In the genomic region with DNA sequence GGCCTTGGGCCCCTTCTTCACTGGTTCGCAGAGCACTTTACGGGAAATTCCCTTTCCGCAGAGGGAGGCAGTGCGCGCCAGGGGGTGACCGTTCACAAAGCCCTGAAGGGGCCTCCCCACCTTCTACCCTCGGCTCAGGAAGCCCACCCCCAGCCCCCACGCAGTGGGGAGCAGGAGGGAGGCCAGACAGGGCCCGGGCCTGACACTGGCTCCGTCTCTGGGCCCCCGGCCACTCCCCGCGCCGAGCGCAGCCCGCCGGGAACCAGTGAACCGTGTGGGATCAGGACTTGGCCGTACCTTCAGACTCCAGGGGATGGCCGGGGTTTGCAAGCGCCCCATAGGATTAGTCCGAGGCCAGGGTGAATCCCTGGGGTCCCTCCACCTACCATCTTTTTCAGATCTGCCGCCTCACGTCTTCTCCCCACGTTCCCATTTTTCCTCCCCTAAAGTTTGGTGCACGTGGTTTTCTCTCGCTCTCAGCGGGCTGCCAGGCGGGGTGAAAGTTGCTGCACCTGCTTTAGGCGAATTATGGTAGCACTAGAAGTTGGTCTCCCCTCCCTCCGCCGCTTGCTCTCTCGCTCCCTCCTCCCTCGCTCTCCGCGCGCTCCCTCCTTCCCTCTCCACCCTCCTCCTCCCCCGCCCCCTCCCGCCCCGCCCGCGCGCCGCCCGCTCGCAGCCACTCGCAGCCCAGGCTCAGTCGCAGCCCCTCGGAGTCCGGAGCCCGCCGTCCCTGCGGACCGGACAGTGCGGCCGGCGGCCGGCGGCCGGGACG, we compare ENCODE assay signal across 1 cellular context.
TF ChIP-seq lines count a peak whose summit lies in the region.

A gene with protein sequence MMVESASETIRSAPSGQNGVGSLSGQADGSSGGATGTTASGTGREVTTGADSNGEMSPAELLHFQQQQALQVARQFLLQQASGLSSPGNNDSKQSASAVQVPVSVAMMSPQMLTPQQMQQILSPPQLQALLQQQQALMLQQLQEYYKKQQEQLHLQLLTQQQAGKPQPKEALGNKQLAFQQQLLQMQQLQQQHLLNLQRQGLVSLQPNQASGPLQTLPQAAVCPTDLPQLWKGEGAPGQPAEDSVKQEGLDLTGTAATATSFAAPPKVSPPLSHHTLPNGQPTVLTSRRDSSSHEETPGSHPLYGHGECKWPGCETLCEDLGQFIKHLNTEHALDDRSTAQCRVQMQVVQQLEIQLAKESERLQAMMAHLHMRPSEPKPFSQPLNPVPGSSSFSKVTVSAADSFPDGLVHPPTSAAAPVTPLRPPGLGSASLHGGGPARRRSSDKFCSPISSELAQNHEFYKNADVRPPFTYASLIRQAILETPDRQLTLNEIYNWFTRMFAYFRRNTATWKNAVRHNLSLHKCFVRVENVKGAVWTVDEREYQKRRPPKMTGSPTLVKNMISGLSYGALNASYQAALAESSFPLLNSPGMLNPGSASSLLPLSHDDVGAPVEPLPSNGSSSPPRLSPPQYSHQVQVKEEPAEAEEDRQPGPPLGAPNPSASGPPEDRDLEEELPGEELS (plus strand): TSS at position 679 of the 772 bp plus-strand sequence. CDS start 19,380 bp downstream, outside the sequence.

TF ChIP-seq in HepG2, 621 proteins besides CTCF, POLR2A, EP300 and RAD21 (continued from another document and continues in another):
- TF ChIP-seq, protein P1, sequence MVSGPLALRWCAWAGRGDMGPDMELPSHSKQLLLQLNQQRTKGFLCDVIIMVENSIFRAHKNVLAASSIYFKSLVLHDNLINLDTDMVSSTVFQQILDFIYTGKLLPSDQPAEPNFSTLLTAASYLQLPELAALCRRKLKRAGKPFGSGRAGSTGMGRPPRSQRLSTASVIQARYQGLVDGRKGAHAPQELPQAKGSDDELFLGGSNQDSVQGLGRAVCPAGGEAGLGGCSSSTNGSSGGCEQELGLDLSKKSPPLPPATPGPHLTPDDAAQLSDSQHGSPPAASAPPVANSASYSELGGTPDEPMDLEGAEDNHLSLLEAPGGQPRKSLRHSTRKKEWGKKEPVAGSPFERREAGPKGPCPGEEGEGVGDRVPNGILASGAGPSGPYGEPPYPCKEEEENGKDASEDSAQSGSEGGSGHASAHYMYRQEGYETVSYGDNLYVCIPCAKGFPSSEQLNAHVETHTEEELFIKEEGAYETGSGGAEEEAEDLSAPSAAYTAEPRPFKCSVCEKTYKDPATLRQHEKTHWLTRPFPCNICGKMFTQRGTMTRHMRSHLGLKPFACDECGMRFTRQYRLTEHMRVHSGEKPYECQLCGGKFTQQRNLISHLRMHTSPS (CRISPR knock-in tag; IDR thresholded peaks at IDR 0.05; ENCODE audit: low read depth): peak; percentile 67; the same call in 1 of the 2 replicates
- TF ChIP-seq, protein P2, sequence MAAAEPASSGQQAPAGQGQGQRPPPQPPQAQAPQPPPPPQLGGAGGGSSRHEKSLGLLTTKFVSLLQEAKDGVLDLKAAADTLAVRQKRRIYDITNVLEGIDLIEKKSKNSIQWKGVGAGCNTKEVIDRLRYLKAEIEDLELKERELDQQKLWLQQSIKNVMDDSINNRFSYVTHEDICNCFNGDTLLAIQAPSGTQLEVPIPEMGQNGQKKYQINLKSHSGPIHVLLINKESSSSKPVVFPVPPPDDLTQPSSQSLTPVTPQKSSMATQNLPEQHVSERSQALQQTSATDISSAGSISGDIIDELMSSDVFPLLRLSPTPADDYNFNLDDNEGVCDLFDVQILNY (CRISPR knock-in tag; conservative IDR thresholded peaks at IDR 0.05): no peak
- TF ChIP-seq DPF2 (CRISPR knock-in tag; IDR thresholded peaks at IDR 0.05; ENCODE audit: borderline replicate concordance, low read depth): 0 out of 2 replicates have a peak, but pooled peaks have one; percentile 27
- TF ChIP-seq TBX3 (IDR thresholded peaks at IDR 0.05; ENCODE audit: borderline replicate concordance): no peak
- TF ChIP-seq ZNF703 (CRISPR knock-in tag; IDR thresholded peaks at IDR 0.05; ENCODE audit: borderline replicate concordance): 0 out of 2 replicates have a peak, but pooled peaks have one; percentile 23
- TF ChIP-seq MEIS2 (CRISPR knock-in tag; IDR thresholded peaks at IDR 0.05): no peak
- TF ChIP-seq ZNF264 (CRISPR knock-in tag; IDR thresholded peaks at IDR 0.05): 0 out of 2 replicates have a peak, but pooled peaks have one; percentile 21
- TF ChIP-seq, protein P3, sequence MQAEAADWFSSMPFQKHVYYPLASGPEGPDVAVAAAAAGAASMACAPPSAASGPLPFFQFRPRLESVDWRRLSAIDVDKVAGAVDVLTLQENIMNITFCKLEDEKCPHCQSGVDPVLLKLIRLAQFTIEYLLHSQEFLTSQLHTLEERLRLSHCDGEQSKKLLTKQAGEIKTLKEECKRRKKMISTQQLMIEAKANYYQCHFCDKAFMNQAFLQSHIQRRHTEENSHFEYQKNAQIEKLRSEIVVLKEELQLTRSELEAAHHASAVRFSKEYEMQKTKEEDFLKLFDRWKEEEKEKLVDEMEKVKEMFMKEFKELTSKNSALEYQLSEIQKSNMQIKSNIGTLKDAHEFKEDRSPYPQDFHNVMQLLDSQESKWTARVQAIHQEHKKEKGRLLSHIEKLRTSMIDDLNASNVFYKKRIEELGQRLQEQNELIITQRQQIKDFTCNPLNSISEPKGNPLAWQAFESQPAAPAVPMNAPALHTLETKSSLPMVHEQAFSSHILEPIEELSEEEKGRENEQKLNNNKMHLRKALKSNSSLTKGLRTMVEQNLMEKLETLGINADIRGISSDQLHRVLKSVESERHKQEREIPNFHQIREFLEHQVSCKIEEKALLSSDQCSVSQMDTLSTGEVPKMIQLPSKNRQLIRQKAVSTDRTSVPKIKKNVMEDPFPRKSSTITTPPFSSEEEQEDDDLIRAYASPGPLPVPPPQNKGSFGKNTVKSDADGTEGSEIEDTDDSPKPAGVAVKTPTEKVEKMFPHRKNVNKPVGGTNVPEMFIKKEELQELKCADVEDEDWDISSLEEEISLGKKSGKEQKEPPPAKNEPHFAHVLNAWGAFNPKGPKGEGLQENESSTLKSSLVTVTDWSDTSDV (CRISPR knock-in tag; IDR thresholded peaks at IDR 0.05): no peak
- peak; percentile 14; the same call in 1 of the 2 replicates for TF ChIP-seq FOSL2 (CRISPR knock-in tag; IDR thresholded peaks at IDR 0.05)
- TF ChIP-seq, protein P4, sequence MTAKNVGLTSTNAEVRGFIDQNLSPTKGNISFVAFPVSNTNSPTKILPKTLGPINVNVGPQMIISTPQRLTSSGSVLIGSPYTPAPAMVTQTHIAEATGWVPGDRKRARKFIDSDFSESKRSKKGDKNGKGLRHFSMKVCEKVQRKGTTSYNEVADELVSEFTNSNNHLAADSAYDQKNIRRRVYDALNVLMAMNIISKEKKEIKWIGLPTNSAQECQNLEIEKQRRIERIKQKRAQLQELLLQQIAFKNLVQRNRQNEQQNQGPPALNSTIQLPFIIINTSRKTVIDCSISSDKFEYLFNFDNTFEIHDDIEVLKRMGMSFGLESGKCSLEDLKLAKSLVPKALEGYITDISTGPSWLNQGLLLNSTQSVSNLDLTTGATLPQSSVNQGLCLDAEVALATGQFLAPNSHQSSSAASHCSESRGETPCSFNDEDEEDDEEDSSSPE (CRISPR knock-in tag; IDR thresholded peaks at IDR 0.05): no peak
- TF ChIP-seq, protein P5, sequence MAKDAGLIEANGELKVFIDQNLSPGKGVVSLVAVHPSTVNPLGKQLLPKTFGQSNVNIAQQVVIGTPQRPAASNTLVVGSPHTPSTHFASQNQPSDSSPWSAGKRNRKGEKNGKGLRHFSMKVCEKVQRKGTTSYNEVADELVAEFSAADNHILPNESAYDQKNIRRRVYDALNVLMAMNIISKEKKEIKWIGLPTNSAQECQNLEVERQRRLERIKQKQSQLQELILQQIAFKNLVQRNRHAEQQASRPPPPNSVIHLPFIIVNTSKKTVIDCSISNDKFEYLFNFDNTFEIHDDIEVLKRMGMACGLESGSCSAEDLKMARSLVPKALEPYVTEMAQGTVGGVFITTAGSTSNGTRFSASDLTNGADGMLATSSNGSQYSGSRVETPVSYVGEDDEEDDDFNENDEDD (CRISPR knock-in tag; IDR thresholded peaks at IDR 0.05; ENCODE audit: borderline replicate concordance): peak; percentile 55; the same call in 1 of the 2 replicates
- 0 out of 2 replicates have a peak, but pooled peaks have one; percentile 10 for TF ChIP-seq ELF3 (CRISPR knock-in tag; IDR thresholded peaks at IDR 0.05)
- peak; percentile 72 for TF ChIP-seq SPEN (CRISPR knock-in tag; IDR thresholded peaks at IDR 0.05; ENCODE audit: low read depth)
- TF ChIP-seq, protein P6, sequence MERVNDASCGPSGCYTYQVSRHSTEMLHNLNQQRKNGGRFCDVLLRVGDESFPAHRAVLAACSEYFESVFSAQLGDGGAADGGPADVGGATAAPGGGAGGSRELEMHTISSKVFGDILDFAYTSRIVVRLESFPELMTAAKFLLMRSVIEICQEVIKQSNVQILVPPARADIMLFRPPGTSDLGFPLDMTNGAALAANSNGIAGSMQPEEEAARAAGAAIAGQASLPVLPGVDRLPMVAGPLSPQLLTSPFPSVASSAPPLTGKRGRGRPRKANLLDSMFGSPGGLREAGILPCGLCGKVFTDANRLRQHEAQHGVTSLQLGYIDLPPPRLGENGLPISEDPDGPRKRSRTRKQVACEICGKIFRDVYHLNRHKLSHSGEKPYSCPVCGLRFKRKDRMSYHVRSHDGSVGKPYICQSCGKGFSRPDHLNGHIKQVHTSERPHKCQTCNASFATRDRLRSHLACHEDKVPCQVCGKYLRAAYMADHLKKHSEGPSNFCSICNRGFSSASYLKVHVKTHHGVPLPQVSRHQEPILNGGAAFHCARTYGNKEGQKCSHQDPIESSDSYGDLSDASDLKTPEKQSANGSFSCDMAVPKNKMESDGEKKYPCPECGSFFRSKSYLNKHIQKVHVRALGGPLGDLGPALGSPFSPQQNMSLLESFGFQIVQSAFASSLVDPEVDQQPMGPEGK (CRISPR knock-in tag; IDR thresholded peaks at IDR 0.05): peak; percentile 72
- TF ChIP-seq SUZ12 (IDR thresholded peaks at IDR 0.05; ENCODE audit: low read depth, low read length): no peak
- TF ChIP-seq PTBP1 (IDR thresholded peaks at IDR 0.05; ENCODE audit: low read depth, low read length, poor library complexity, severe bottlenecking): no peak
- TF ChIP-seq MAZ (IDR thresholded peaks at IDR 0.05; ENCODE audit: borderline replicate concordance, low read depth, low read length): peak; percentile 90
- TF ChIP-seq MAZ (CRISPR knock-in tag; IDR thresholded peaks at IDR 0.05; ENCODE audit: low read depth): peak; percentile 43
- TF ChIP-seq, protein P7, sequence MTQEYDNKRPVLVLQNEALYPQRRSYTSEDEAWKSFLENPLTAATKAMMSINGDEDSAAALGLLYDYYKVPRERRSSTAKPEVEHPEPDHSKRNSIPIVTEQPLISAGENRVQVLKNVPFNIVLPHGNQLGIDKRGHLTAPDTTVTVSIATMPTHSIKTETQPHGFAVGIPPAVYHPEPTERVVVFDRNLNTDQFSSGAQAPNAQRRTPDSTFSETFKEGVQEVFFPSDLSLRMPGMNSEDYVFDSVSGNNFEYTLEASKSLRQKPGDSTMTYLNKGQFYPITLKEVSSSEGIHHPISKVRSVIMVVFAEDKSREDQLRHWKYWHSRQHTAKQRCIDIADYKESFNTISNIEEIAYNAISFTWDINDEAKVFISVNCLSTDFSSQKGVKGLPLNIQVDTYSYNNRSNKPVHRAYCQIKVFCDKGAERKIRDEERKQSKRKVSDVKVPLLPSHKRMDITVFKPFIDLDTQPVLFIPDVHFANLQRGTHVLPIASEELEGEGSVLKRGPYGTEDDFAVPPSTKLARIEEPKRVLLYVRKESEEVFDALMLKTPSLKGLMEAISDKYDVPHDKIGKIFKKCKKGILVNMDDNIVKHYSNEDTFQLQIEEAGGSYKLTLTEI (CRISPR knock-in tag; conservative IDR thresholded peaks at IDR 0.05): no peak
- TF ChIP-seq MED1 (CRISPR knock-in tag; IDR thresholded peaks at IDR 0.05): no peak; the same call in 1 of the 2 replicates
- 0 out of 2 replicates have a peak, but pooled peaks have one; percentile 37 for TF ChIP-seq RARA (CRISPR knock-in tag; IDR thresholded peaks at IDR 0.05)
- TF ChIP-seq ZNF501 (CRISPR knock-in tag; IDR thresholded peaks at IDR 0.05): peak; percentile 96
- TF ChIP-seq REXO4 (CRISPR knock-in tag; IDR thresholded peaks at IDR 0.05; ENCODE audit: borderline replicate concordance): no peak
- TF ChIP-seq ARHGAP35 (CRISPR knock-in tag; IDR thresholded peaks at IDR 0.05; ENCODE audit: borderline replicate concordance): no peak; the same call in none of the 2 replicates
- no peak for TF ChIP-seq ELF1 (CRISPR knock-in tag; IDR thresholded peaks at IDR 0.05)
- TF ChIP-seq ZBTB3 (CRISPR knock-in tag; IDR thresholded peaks at IDR 0.05; ENCODE audit: borderline replicate concordance, low read depth): no peak
- no peak for TF ChIP-seq NONO (IDR thresholded peaks at IDR 0.05)
- peak; percentile 89 for TF ChIP-seq NONO (CRISPR knock-in tag; conservative IDR thresholded peaks at IDR 0.05)
- no peak for TF ChIP-seq NCOA1 (CRISPR knock-in tag; IDR thresholded peaks at IDR 0.05)
